ENCODE assay signal across 27 cellular contexts in genomic region chr3:184058029-184058428, GRCh38. TPM values are rescaled to one million over a fixed set of nuclear protein-coding genes. Genes with fewer than 3 reads are reported as not detected.
DNase-seq lines count a peak whose midpoint lies in the region; ATAC-seq and TF ChIP-seq lines count a peak whose summit lies in the region.
"Had no signal": no experiment of that assay in that cellular context is flagged by ENCODE, and none has a peak within 500 bp of the region (broad histone marks: within the 10 kb centered on the region; RNA-seq: fewer than 3 reads in every experiment).

No MANE protein-coding gene starts in this region.

- DNase-seq in Daoy (ENCODE audit: low read depth) (peak; percentile 42), HT1080 (ENCODE audit: low read depth) (peak; percentile 68), astrocyte of the spinal cord (ENCODE audit: low read depth, low spot score) (peak; percentile 9), foreskin fibroblast (peak; percentile 51 to 72), globus pallidus (ENCODE audit: low spot score) (no peak)
- DNase-seq: ACHN; activated CD8-positive, alpha-beta memory T cell treated with anti-CD3 and anti-CD28 coated beads, Interleukin-2, amount 50 U/mL, for 4 hours; brain microvascular endothelial cell; CD4-positive, alpha-beta T cell; cortex of kidney; gastrocnemius medialis; GDM1; islet precursor cell; mucosa of descending colon; testis had no signal

- ATAC-seq in HG03108 (IDR thresholded peaks at IDR 0.05; ENCODE audit: unreplicated experiment) (no peak), GM18502 (IDR thresholded peaks at IDR 0.05; ENCODE audit: poor library complexity, unreplicated experiment) (no peak), HG03565 (IDR thresholded peaks at IDR 0.05; ENCODE audit: unreplicated experiment) (no peak)
- ATAC-seq: gastrocnemius medialis; HCT116; mucosa of descending colon; stimulated activated effector memory CD8-positive, alpha-beta T cell treated with anti-CD3 and anti-CD28 coated beads, Interleukin-12 subunit alpha, Interleukin-12 subunit beta, amount 100 ng/mL, for 72 hours had no signal

- TF ChIP-seq CTCF in astrocyte of the spinal cord (IDR thresholded peaks at IDR 0.05; ENCODE audit: low read depth, low read length) (no peak), foreskin fibroblast (IDR thresholded peaks at IDR 0.05; ENCODE audit: low read depth, low read length) (no peak)

- H3K4me3 ChIP-seq in astrocyte of the spinal cord (ENCODE audit: low read depth, low read length) (no peak overlapping the region), foreskin fibroblast (ENCODE audit: low read depth in 1 of 2, low read length in 2 of 2) (no peak overlapping the region)
- H3K4me3 ChIP-seq: gastrocnemius medialis, mucosa of descending colon, prostate gland, SK-N-MC, testis had no signal

- in situ Hi-C loops in astrocyte of the spinal cord (cut with HindIII; ENCODE audit: low sequenced_read_pairs) = no loop called here

RNA-seq across cellular contexts. Expression of gene HTR3C, which starts 5.2 kb away (rescaled TPM):
- total RNA-seq in Daoy (2014; rRNA removed; shearing (Covaris generic)) = not detected in 2 replicates
- not detected in 2 replicates for total RNA-seq in HT1080 (2014; rRNA removed; shearing (Covaris generic))
- polyA plus RNA-seq in HT1080 (2015; cell fraction: cytosol; rRNA removed) = not detected in 2 replicates
- not detected in 2 replicates for polyA plus RNA-seq in HT1080 (2015; cell fraction: nucleus; rRNA removed)
- total RNA-seq: activated T-helper 2 cell treated with anti-CD3 and anti-CD28 coated beads, Interferon-gamma antibody, Interleukin-2, Interleukin-4, amounts not matched to agents 10 μg/mL and 5 μg/mL and 100 μg/mL, durations not matched to agents 14 hours and 24 hours and 36 hours; CD4-positive, alpha-beta T cell; gastrocnemius medialis; lower leg skin; skeletal muscle tissue; T-helper 2 cell treated with Interferon-gamma antibody and Interleukin-4, amounts not matched to agents 100 ng/mL and 5 ng/mL, for 36 hours had no signal
- polyA plus RNA-seq: neural cell had no signal

RNA-seq across cellular contexts. Expression of gene HTR3D, which starts 26.5 kb away (rescaled TPM):
- total RNA-seq in Daoy (2014; rRNA removed; shearing (Covaris generic)) = not detected in 2 replicates
- not detected in 2 replicates for total RNA-seq in HT1080 (2014; rRNA removed; shearing (Covaris generic))
- polyA plus RNA-seq in HT1080 (2015; cell fraction: cytosol; rRNA removed) = not detected in 2 replicates
- polyA plus RNA-seq in HT1080 (2015; cell fraction: nucleus; rRNA removed) = not detected in 2 replicates
- total RNA-seq: activated T-helper 2 cell treated with anti-CD3 and anti-CD28 coated beads, Interferon-gamma antibody, Interleukin-2, Interleukin-4, amounts not matched to agents 10 μg/mL and 5 μg/mL and 100 μg/mL, durations not matched to agents 14 hours and 24 hours and 36 hours; CD4-positive, alpha-beta T cell; gastrocnemius medialis; lower leg skin; mucosa of descending colon; prostate gland; skeletal muscle tissue; T-helper 2 cell treated with Interferon-gamma antibody and Interleukin-4, amounts not matched to agents 100 ng/mL and 5 ng/mL, for 36 hours; testis had no signal
- polyA plus RNA-seq: neural cell had no signal

RNA-seq across cellular contexts. Expression of gene HTR3E, which starts 38.8 kb away (rescaled TPM):
- not detected in 2 replicates for total RNA-seq in Daoy (2014; rRNA removed; shearing (Covaris generic))
- not detected in 2 replicates for total RNA-seq in HT1080 (2014; rRNA removed; shearing (Covaris generic))
- polyA plus RNA-seq in HT1080 (2015; cell fraction: cytosol; rRNA removed) = not detected in 2 replicates
- polyA plus RNA-seq in HT1080 (2015; cell fraction: nucleus; rRNA removed) = not detected in 2 replicates
- total RNA-seq: activated T-helper 2 cell treated with anti-CD3 and anti-CD28 coated beads, Interferon-gamma antibody, Interleukin-2, Interleukin-4, amounts not matched to agents 10 μg/mL and 5 μg/mL and 100 μg/mL, durations not matched to agents 14 hours and 24 hours and 36 hours; CD4-positive, alpha-beta T cell; gastrocnemius medialis; lower leg skin; prostate gland; skeletal muscle tissue; T-helper 2 cell treated with Interferon-gamma antibody and Interleukin-4, amounts not matched to agents 100 ng/mL and 5 ng/mL, for 36 hours had no signal
- polyA plus RNA-seq: neural cell had no signal

RNA-seq across cellular contexts. Expression of gene ABCC5, which starts 40.3 kb away (rescaled TPM):
- 10.0 and 28.5 TPM in 2 replicates for total RNA-seq in Daoy (2014; rRNA removed; shearing (Covaris generic))
- total RNA-seq in HT1080 (2014; rRNA removed; shearing (Covaris generic)) = 17.3 and 18.2 TPM in 2 replicates
- polyA plus RNA-seq in HT1080 (2015; cell fraction: cytosol; rRNA removed) = 10.6 and 11.3 TPM in 2 replicates
- 99.6 and 101 TPM in 2 replicates for polyA plus RNA-seq in HT1080 (2015; cell fraction: nucleus; rRNA removed)
